In the genomic region with DNA sequence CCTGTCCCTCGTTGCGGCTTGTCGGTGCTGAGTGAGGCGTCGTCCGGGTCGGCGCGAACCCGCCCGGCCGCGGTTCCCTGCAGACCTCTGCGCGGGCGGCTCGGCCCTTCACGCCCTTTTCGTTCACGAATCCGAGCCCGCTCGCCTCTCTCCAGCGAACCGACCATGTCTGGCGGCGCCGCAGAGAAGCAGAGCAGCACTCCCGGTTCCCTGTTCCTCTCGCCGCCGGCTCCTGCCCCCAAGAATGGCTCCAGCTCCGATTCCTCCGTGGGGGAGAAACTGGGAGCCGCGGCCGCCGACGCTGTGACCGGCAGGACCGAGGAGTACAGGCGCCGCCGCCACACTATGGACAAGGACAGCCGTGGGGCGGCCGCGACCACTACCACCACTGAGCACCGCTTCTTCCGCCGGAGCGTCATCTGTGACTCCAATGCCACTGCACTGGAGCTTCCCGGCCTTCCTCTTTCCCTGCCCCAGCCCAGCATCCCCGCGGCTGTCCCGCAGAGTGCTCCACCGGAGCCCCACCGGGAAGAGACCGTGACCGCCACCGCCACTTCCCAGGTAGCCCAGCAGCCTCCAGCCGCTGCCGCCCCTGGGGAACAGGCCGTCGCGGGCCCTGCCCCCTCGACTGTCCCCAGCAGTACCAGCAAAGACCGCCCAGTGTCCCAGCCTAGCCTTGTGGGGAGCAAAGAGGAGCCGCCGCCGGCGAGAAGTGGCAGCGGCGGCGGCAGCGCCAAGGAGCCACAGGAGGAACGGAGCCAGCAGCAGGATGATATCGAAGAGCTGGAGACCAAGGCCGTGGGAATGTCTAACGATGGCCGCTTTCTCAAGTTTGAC, we compare ENCODE assay signal across 8 cellular contexts. TPM values are rescaled to one million over a fixed set of nuclear protein-coding genes. Genes with fewer than 3 reads are reported as not detected.
DNase-seq lines count a peak whose midpoint lies in the region; ATAC-seq and TF ChIP-seq lines count a peak whose summit lies in the region.

No MANE protein-coding gene starts in this region.

- H3K27ac ChIP-seq in 22Rv1, result peak overlapping the region; percentile 98
- peak overlapping the region; percentile 62 for H3K27ac ChIP-seq in HL-60 (replicated peaks)
- H3K27ac ChIP-seq in right lobe of liver, result peak overlapping the region; percentile 93 to 97 (median 94)

- H3K4me1 Mint-ChIP-seq in WTC11, result peaks cover 37% of the 10 kb centered on the region

- no peak for TF ChIP-seq POLR2A in right lobe of liver (IDR thresholded peaks at IDR 0.05)

- DNase-seq in HL-60 (ENCODE audit: low read depth in 1 of 2, low spot score in 1 of 2) (peak in 1 of 2 experiments; percentile 61), WTC11 (ENCODE audit: low spot score) (peak; percentile 59), choroid plexus epithelial cell (ENCODE audit: low read depth) (peak; percentile 31), right lobe of liver (peak; percentile 62 to 79 (median 65)), globus pallidus (ENCODE audit: low spot score) (no peak)
- peak; percentile 33 to 44 for DNase-seq in stimulated activated CD4-positive, alpha-beta T cell treated with anti-CD3 and anti-CD28 coated beads, Interleukin-4, amount 100 ng/mL, for 48 hours (ENCODE audit: low read depth in 2 of 2)

- H3K36me3 Mint-ChIP-seq in WTC11, result no peaks in the 10 kb centered on the region; the same call in 1 of the 2 replicates

- peak overlapping the region; percentile 82 for H3K4me3 ChIP-seq in HL-60 (replicated peaks; ENCODE audit: insufficient read depth, low read length)
- H3K4me3 ChIP-seq in choroid plexus epithelial cell (ENCODE audit: low read depth, low read length), result peak overlapping the region; percentile 88
- H3K4me3 ChIP-seq in right lobe of liver, result peak overlapping the region; percentile 74 to 81 (median 81)

- 0% methylated on average over 23 of the region's 81 CpGs for WGBS in right lobe of liver (ENCODE audit: insufficient coverage, low coverage, low lambda C conversion rate, missing lambda C conversion rate)

- intact Hi-C loops in right lobe of liver (cut with DNase I), result loop anchor here in 1 of 2 donors (5.0 kb wide), 1 partner anchor 181 kb away; no protein-coding TSS in a partner anchor

- H3K36me3 ChIP-seq in right lobe of liver, result no peaks in the 10 kb centered on the region

- no peaks in the 10 kb centered on the region for H3K27me3 ChIP-seq in HL-60 (ENCODE audit: insufficient read depth, poor library complexity, severe bottlenecking)
- no peaks in the 10 kb centered on the region for H3K27me3 ChIP-seq in right lobe of liver

- POLR2A ChIA-PET in WTC11 (lab: Charles Lee), result interaction anchor here (2.1 kb wide), 1 partner anchor 183 kb away, joined by 7 read pairs; no protein-coding TSS in a partner anchor

- peak overlapping the region; percentile 92 for H3K4me3 Mint-ChIP-seq in WTC11

- no peaks in the 10 kb centered on the region for H3K27me3 Mint-ChIP-seq in WTC11 (ENCODE audit: low read depth)

- no peaks in the 10 kb centered on the region for H3K9me3 ChIP-seq in right lobe of liver

- no peak for TF ChIP-seq CTCF in 22Rv1 (IDR thresholded peaks at IDR 0.05)
- TF ChIP-seq CTCF in HL-60 (IDR thresholded peaks at IDR 0.05; ENCODE audit: insufficient read depth, low read length), result no peak
- no peak for TF ChIP-seq CTCF in WTC11 (IDR thresholded peaks at IDR 0.05)
- peak; percentile 13 for TF ChIP-seq CTCF in choroid plexus epithelial cell (conservative IDR thresholded peaks at IDR 0.05; ENCODE audit: low read depth, low read length)
- TF ChIP-seq CTCF in right lobe of liver (IDR thresholded peaks at IDR 0.05), result no peak

- H3K4me1 ChIP-seq in right lobe of liver, result peaks cover 0 to 32% (median 10%) of the 10 kb centered on the region in 4 donors

- H3K27ac Mint-ChIP-seq in WTC11, result no peak overlapping the region

- CTCF ChIA-PET in WTC11 (lab: Charles Lee), result interaction anchor here (1.5 to 4.3 kb wide), 7 partner anchors 27 to 196 kb away, joined by 3 to 41 read pairs (median 7); a partner anchor contains a TSS

- peak; percentile 11 for ATAC-seq in GM18498 (IDR thresholded peaks at IDR 0.05; ENCODE audit: unreplicated experiment)
- no peak; the same call in 1 of the 2 replicates for ATAC-seq in WTC11
- ATAC-seq in right lobe of liver, result peak; percentile 2 to 15 (median 6)

- H3K9me3 Mint-ChIP-seq in WTC11, result no peaks in the 10 kb centered on the region

TF ChIP-seq in WTC11, 78 proteins besides CTCF, POLR2A, EP300 and RAD21 (continues in another document):
- peak; percentile 4; the same call in 1 of the 2 replicates for TF ChIP-seq ZNF121 (CRISPR knock-in tag; IDR thresholded peaks at IDR 0.05)
- TF ChIP-seq, protein P1, sequence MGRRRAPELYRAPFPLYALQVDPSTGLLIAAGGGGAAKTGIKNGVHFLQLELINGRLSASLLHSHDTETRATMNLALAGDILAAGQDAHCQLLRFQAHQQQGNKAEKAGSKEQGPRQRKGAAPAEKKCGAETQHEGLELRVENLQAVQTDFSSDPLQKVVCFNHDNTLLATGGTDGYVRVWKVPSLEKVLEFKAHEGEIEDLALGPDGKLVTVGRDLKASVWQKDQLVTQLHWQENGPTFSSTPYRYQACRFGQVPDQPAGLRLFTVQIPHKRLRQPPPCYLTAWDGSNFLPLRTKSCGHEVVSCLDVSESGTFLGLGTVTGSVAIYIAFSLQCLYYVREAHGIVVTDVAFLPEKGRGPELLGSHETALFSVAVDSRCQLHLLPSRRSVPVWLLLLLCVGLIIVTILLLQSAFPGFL (CRISPR knock-in tag; IDR thresholded peaks at IDR 0.05; ENCODE audit: borderline replicate concordance), result no peak
- TF ChIP-seq, protein P2, sequence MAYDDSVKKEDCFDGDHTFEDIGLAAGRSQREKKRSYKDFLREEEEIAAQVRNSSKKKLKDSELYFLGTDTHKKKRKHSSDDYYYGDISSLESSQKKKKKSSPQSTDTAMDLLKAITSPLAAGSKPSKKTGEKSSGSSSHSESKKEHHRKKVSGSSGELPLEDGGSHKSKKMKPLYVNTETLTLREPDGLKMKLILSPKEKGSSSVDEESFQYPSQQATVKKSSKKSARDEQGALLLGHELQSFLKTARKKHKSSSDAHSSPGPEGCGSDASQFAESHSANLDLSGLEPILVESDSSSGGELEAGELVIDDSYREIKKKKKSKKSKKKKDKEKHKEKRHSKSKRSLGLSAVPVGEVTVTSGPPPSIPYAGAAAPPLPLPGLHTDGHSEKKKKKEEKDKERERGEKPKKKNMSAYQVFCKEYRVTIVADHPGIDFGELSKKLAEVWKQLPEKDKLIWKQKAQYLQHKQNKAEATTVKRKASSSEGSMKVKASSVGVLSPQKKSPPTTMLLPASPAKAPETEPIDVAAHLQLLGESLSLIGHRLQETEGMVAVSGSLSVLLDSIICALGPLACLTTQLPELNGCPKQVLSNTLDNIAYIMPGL (CRISPR knock-in tag; IDR thresholded peaks at IDR 0.05), result peak; percentile 23; the same call in 1 of the 2 replicates
- TF ChIP-seq, protein P3, sequence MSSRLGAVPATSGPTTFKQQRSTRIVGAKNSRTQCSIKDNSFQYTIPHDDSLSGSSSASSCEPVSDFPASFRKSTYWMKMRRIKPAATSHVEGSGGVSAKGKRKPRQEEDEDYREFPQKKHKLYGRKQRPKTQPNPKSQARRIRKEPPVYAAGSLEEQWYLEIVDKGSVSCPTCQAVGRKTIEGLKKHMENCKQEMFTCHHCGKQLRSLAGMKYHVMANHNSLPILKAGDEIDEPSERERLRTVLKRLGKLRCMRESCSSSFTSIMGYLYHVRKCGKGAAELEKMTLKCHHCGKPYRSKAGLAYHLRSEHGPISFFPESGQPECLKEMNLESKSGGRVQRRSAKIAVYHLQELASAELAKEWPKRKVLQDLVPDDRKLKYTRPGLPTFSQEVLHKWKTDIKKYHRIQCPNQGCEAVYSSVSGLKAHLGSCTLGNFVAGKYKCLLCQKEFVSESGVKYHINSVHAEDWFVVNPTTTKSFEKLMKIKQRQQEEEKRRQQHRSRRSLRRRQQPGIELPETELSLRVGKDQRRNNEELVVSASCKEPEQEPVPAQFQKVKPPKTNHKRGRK (CRISPR knock-in tag; IDR thresholded peaks at IDR 0.05; ENCODE audit: borderline replicate concordance), result 0 out of 2 replicates have a peak, but pooled peaks have one; percentile 36
- TF ChIP-seq, protein P4, sequence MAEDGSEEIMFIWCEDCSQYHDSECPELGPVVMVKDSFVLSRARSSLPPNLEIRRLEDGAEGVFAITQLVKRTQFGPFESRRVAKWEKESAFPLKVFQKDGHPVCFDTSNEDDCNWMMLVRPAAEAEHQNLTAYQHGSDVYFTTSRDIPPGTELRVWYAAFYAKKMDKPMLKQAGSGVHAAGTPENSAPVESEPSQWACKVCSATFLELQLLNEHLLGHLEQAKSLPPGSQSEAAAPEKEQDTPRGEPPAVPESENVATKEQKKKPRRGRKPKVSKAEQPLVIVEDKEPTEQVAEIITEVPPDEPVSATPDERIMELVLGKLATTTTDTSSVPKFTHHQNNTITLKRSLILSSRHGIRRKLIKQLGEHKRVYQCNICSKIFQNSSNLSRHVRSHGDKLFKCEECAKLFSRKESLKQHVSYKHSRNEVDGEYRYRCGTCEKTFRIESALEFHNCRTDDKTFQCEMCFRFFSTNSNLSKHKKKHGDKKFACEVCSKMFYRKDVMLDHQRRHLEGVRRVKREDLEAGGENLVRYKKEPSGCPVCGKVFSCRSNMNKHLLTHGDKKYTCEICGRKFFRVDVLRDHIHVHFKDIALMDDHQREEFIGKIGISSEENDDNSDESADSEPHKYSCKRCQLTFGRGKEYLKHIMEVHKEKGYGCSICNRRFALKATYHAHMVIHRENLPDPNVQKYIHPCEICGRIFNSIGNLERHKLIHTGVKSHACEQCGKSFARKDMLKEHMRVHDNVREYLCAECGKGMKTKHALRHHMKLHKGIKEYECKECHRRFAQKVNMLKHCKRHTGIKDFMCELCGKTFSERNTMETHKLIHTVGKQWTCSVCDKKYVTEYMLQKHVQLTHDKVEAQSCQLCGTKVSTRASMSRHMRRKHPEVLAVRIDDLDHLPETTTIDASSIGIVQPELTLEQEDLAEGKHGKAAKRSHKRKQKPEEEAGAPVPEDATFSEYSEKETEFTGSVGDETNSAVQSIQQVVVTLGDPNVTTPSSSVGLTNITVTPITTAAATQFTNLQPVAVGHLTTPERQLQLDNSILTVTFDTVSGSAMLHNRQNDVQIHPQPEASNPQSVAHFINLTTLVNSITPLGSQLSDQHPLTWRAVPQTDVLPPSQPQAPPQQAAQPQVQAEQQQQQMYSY (CRISPR knock-in tag; IDR thresholded peaks at IDR 0.05), result 0 out of 2 replicates have a peak, but pooled peaks have one; percentile 16
- peak; percentile 6; the same call in 1 of the 2 replicates for TF ChIP-seq RELA (CRISPR knock-in tag; IDR thresholded peaks at IDR 0.05; ENCODE audit: borderline replicate concordance)
- peak; percentile 60; the same call in 1 of the 2 replicates for TF ChIP-seq TCF7 (CRISPR knock-in tag; IDR thresholded peaks at IDR 0.05; ENCODE audit: low read depth)

RNA-seq across cellular contexts. Expression of a gene that starts 1.2 kb away (rescaled TPM):
- total RNA-seq in WTC11 (2021), result 118 to 126 TPM (median 123 TPM) in 3 replicates
- total RNA-seq in right lobe of liver, result 100 to 1,000 TPM in 3 of 6 experiments, 10 to 100 TPM in 3; 72.0 to 115 (median 93.1) TPM
